In the genomic region with DNA sequence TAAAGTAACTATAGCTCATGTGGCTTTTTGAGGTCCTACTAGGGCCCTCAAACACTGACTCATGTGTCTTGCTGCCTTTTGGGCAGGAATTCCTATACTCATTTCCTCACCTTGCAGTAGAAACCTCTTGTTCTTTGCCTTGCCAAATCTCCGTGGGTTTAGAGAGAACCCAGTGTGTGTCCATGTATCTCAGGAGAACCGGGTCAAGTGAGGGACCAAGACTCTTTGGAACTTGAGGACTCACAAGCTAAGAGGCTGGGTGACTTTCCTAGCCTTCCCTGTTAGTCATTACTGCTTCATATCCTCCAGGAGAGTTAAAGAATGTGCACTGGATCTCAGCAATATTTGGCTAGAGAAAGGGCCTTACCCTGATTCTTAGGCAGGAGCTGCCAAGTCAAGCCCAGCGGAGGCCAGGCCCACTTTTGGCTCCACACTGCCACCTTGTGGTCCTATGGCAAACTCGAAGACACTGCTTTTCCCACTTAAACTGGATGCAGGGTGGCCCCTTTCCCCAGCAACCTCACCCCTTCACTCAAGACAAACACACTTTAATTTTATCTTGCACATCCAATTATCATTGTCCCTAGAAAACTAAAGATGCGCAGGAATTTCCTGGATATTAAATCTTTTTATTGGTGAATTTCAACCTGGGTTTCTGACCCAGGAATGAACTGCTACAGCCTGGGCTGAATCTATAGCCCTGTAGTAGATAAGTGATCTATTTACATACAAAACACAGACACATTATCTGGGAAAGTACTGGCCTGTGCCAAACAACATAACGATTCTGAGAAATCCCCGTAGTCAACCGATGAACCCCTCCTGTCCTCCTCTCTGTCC, we compare ENCODE assay signal across 1 cellular context.
TF ChIP-seq lines count a peak whose summit lies in the region.

No MANE protein-coding gene starts in this region.

TF ChIP-seq in HepG2, 621 proteins besides CTCF, POLR2A, EP300 and RAD21 (continued from another document):
- TF ChIP-seq, protein P1, sequence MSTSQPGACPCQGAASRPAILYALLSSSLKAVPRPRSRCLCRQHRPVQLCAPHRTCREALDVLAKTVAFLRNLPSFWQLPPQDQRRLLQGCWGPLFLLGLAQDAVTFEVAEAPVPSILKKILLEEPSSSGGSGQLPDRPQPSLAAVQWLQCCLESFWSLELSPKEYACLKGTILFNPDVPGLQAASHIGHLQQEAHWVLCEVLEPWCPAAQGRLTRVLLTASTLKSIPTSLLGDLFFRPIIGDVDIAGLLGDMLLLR (CRISPR knock-in tag; IDR thresholded peaks at IDR 0.05), result 0 out of 2 replicates have a peak, but pooled peaks have one; percentile 40
- TF ChIP-seq ZNF691 (CRISPR knock-in tag; IDR thresholded peaks at IDR 0.05; ENCODE audit: borderline replicate concordance, low read depth) (peak; percentile 33; the same call in 1 of the 2 replicates), RXRB (CRISPR knock-in tag; IDR thresholded peaks at IDR 0.05; ENCODE audit: borderline replicate concordance) (0 out of 2 replicates have a peak, but pooled peaks have one; percentile 18), SOX6 (IDR thresholded peaks at IDR 0.05) (no peak), SOX6 (CRISPR knock-in tag; IDR thresholded peaks at IDR 0.05) (peak; percentile 42), TCF12 (IDR thresholded peaks at IDR 0.05) (no peak), TCF12 (CRISPR knock-in tag; IDR thresholded peaks at IDR 0.05) (peak; percentile 30; the same call in 1 of the 2 replicates), ZNF609 (CRISPR knock-in tag; IDR thresholded peaks at IDR 0.05; ENCODE audit: borderline replicate concordance) (no peak), MTF2 (CRISPR knock-in tag; IDR thresholded peaks at IDR 0.05; ENCODE audit: borderline replicate concordance) (0 out of 2 replicates have a peak, but pooled peaks have one; percentile 37), FOXC1 (CRISPR knock-in tag; IDR thresholded peaks at IDR 0.05; ENCODE audit: borderline replicate concordance) (peak; percentile 51; the same call in 1 of the 2 replicates), IRX3 (CRISPR knock-in tag; IDR thresholded peaks at IDR 0.05; ENCODE audit: borderline replicate concordance, low read depth) (no peak), ZNF317 (CRISPR knock-in tag; IDR thresholded peaks at IDR 0.05) (no peak), SALL1 (CRISPR knock-in tag; IDR thresholded peaks at IDR 0.05) (peak; percentile 55), BATF2 (CRISPR knock-in tag; IDR thresholded peaks at IDR 0.05) (no peak), ZBTB25 (CRISPR knock-in tag; IDR thresholded peaks at IDR 0.05) (peak; percentile 37; the same call in 1 of the 2 replicates), XRCC5 (optimal IDR thresholded peaks at IDR 0.05; ENCODE audit: low read length) (peak; percentile 39), ZNF44 (CRISPR knock-in tag; IDR thresholded peaks at IDR 0.05) (no peak), STAG1 (CRISPR knock-in tag; IDR thresholded peaks at IDR 0.05) (peak; percentile 98), ATF1 (CRISPR knock-in tag; IDR thresholded peaks at IDR 0.05) (no peak), SMC3 (IDR thresholded peaks at IDR 0.05; ENCODE audit: low read length) (peak; percentile 94), ARNT2 (CRISPR knock-in tag; IDR thresholded peaks at IDR 0.05; ENCODE audit: low read depth) (no peak), ZNF235 (CRISPR knock-in tag; IDR thresholded peaks at IDR 0.05; ENCODE audit: borderline replicate concordance) (0 out of 2 replicates have a peak, but pooled peaks have one; percentile 23), NFATC3 (CRISPR knock-in tag; IDR thresholded peaks at IDR 0.05) (0 out of 2 replicates have a peak, but pooled peaks have one; percentile 31), NFE2L2 (IDR thresholded peaks at IDR 0.05; ENCODE audit: low read length) (0 out of 2 replicates have a peak, but pooled peaks have one; percentile 8), ZMYM4 (CRISPR knock-in tag; IDR thresholded peaks at IDR 0.05) (0 out of 2 replicates have a peak, but pooled peaks have one; percentile 19), IRF2 (CRISPR knock-in tag; IDR thresholded peaks at IDR 0.05) (no peak), ARID5B (CRISPR knock-in tag; IDR thresholded peaks at IDR 0.05) (0 out of 2 replicates have a peak, but pooled peaks have one; percentile 26), CEBPG (CRISPR knock-in tag; IDR thresholded peaks at IDR 0.05) (0 out of 2 replicates have a peak, but pooled peaks have one; percentile 19), PLSCR1 (CRISPR knock-in tag; IDR thresholded peaks at IDR 0.05; ENCODE audit: borderline replicate concordance) (no peak)
- TF ChIP-seq, protein P2, sequence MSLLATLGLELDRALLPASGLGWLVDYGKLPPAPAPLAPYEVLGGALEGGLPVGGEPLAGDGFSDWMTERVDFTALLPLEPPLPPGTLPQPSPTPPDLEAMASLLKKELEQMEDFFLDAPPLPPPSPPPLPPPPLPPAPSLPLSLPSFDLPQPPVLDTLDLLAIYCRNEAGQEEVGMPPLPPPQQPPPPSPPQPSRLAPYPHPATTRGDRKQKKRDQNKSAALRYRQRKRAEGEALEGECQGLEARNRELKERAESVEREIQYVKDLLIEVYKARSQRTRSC (CRISPR knock-in tag; IDR thresholded peaks at IDR 0.05; ENCODE audit: low read depth), result no peak
